2 cellular contexts compared by ENCODE assay signal in the genomic region with DNA sequence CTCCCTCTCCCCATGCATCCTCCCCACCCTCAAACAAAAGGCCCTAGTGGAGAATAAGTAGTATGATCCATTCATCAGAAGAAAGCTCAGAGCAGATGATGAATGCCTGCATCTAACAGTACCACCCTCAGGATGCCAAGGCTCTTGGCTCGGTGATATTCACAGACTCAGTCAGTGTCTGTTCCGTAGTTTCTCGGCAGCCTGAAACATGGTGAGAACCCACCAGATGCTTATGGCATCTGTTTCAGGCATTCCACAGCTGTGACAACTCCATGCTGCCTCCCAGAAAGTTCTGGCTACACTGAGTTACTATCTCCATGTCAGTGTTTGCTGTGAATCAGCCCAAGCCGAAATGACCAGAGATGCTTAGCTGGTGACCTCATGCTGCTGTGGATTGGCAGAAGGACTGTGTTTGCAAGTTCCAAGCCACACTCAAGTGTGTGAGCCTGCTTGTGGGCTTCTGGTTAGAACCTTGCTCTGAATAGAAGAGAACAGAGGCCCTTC.
A peak's percentile ranks its signal among the peaks of the same experiment; 100 is the strongest.
TF ChIP-seq lines count a peak whose summit lies in the region.

No MANE protein-coding gene starts in this region.

TF ChIP-seq in IMR-90, 13 proteins besides CTCF, POLR2A, EP300 and RAD21:
- peak; percentile 93 for TF ChIP-seq RCOR1 (IDR thresholded peaks at IDR 0.05; ENCODE audit: insufficient replicate concordance, low read length)
- 0 out of 2 replicates have a peak, but pooled peaks have one; percentile 14 for TF ChIP-seq SMC3 (IDR thresholded peaks at IDR 0.05; ENCODE audit: low read depth, low read length)
- TF ChIP-seq CEBPB (IDR thresholded peaks at IDR 0.05; ENCODE audit: low read depth, low read length): peak; percentile 37; the same call in 1 of the 2 replicates
- TF ChIP-seq, protein P1, sequence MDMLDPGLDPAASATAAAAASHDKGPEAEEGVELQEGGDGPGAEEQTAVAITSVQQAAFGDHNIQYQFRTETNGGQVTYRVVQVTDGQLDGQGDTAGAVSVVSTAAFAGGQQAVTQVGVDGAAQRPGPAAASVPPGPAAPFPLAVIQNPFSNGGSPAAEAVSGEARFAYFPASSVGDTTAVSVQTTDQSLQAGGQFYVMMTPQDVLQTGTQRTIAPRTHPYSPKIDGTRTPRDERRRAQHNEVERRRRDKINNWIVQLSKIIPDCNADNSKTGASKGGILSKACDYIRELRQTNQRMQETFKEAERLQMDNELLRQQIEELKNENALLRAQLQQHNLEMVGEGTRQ (IDR thresholded peaks at IDR 0.05; ENCODE audit: low read depth, low read length): no peak
- TF ChIP-seq MXI1 (IDR thresholded peaks at IDR 0.05; ENCODE audit: borderline replicate concordance, low read depth, low read length): peak; percentile 86
- TF ChIP-seq, protein P2, sequence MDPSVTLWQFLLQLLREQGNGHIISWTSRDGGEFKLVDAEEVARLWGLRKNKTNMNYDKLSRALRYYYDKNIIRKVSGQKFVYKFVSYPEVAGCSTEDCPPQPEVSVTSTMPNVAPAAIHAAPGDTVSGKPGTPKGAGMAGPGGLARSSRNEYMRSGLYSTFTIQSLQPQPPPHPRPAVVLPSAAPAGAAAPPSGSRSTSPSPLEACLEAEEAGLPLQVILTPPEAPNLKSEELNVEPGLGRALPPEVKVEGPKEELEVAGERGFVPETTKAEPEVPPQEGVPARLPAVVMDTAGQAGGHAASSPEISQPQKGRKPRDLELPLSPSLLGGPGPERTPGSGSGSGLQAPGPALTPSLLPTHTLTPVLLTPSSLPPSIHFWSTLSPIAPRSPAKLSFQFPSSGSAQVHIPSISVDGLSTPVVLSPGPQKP (IDR thresholded peaks at IDR 0.05; ENCODE audit: borderline replicate concordance, low read depth, low read length): no peak
- no peak for TF ChIP-seq RFX5 (IDR thresholded peaks at IDR 0.05; ENCODE audit: low read depth, low read length)
- TF ChIP-seq NFE2L2 (IDR thresholded peaks at IDR 0.05; ENCODE audit: low read depth, low read length): no peak
- peak; percentile 84 for TF ChIP-seq FOS (IDR thresholded peaks at IDR 0.05; ENCODE audit: low read depth, low read length)
- TF ChIP-seq CHD1 (IDR thresholded peaks at IDR 0.05; ENCODE audit: low read depth, low read length): no peak
- TF ChIP-seq MAFK (IDR thresholded peaks at IDR 0.05; ENCODE audit: low read depth, low read length): no peak
TF ChIP-seq in IMR-90: peak in this region for 5.

TF ChIP-seq in GM23338, 12 proteins besides CTCF, POLR2A, EP300 and RAD21:
- TF ChIP-seq JUNB (IDR thresholded peaks at IDR 0.05; ENCODE audit: unreplicated experiment): no peak
